ENCODE assay signal across 3 cellular contexts in genomic region chr20:33343521-33343920, GRCh38.
TF ChIP-seq lines count a peak whose summit lies in the region.

No MANE protein-coding gene starts in this region.

TF ChIP-seq in HepG2, 621 proteins besides CTCF, POLR2A, EP300 and RAD21:
- TF ChIP-seq ZMYM3 (CRISPR knock-in tag; IDR thresholded peaks at IDR 0.05) (peak; percentile 54; the same call in 1 of the 2 replicates), ZFP36 (IDR thresholded peaks at IDR 0.05; ENCODE audit: borderline replicate concordance, low read depth, low read length, partially characterized antibody) (peak; percentile 84), KDM1A (CRISPR knock-in tag; IDR thresholded peaks at IDR 0.05) (0 out of 2 replicates have a peak, but pooled peaks have one; percentile 15), ZNF609 (CRISPR knock-in tag; IDR thresholded peaks at IDR 0.05; ENCODE audit: borderline replicate concordance) (no peak), SMARCE1 (IDR thresholded peaks at IDR 0.05; ENCODE audit: borderline replicate concordance) (no peak)

TF ChIP-seq in GM12878, 131 proteins besides CTCF, POLR2A, EP300 and RAD21:
- TF ChIP-seq TARDBP (IDR thresholded peaks at IDR 0.05; ENCODE audit: borderline replicate concordance) (no peak), EZH2 (IDR thresholded peaks at IDR 0.05; ENCODE audit: borderline replicate concordance, control insufficient read depth, low read depth, low read length) (no peak), ZNF207 (IDR thresholded peaks at IDR 0.05; ENCODE audit: borderline replicate concordance) (no peak), RUNX3 (IDR thresholded peaks at IDR 0.05; ENCODE audit: low read length) (no peak), CBX3 (IDR thresholded peaks at IDR 0.05; ENCODE audit: borderline replicate concordance, low read depth) (no peak), SUZ12 (IDR thresholded peaks at IDR 0.05; ENCODE audit: unreplicated experiment) (no peak), ZNF687 (IDR thresholded peaks at IDR 0.05) (no peak), TCF7 (IDR thresholded peaks at IDR 0.05; ENCODE audit: borderline replicate concordance) (no peak), BMI1 (IDR thresholded peaks at IDR 0.05; ENCODE audit: borderline replicate concordance) (no peak), CHD2 (IDR thresholded peaks at IDR 0.05; ENCODE audit: borderline replicate concordance, low read depth, low read length) (no peak), SMAD1 (IDR thresholded peaks at IDR 0.05; ENCODE audit: low read depth, partially characterized antibody) (no peak), FOXM1 (IDR thresholded peaks at IDR 0.05; ENCODE audit: low read depth, low read length) (no peak), KLF5 (IDR thresholded peaks at IDR 0.05; ENCODE audit: partially characterized antibody) (no peak), SIX5 (IDR thresholded peaks at IDR 0.05; ENCODE audit: low read depth, low read length, severe bottlenecking) (no peak), CBFB (IDR thresholded peaks at IDR 0.05; ENCODE audit: low read depth) (no peak), SPI1 (IDR thresholded peaks at IDR 0.05; ENCODE audit: borderline replicate concordance, insufficient read depth, low read depth, low read length) (no peak), YBX1 (IDR thresholded peaks at IDR 0.05) (no peak)
- TF ChIP-seq, protein P1, sequence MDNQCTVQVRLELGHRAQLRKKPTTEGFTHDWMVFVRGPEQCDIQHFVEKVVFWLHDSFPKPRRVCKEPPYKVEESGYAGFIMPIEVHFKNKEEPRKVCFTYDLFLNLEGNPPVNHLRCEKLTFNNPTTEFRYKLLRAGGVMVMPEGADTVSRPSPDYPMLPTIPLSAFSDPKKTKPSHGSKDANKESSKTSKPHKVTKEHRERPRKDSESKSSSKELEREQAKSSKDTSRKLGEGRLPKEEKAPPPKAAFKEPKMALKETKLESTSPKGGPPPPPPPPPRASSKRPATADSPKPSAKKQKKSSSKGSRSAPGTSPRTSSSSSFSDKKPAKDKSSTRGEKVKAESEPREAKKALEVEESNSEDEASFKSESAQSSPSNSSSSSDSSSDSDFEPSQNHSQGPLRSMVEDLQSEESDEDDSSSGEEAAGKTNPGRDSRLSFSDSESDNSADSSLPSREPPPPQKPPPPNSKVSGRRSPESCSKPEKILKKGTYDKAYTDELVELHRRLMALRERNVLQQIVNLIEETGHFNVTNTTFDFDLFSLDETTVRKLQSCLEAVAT (IDR thresholded peaks at IDR 0.05), result no peak

TF ChIP-seq in SK-N-SH treated with all-trans-retinoic acid at 6 μM for 48 hours, 23 proteins besides CTCF, POLR2A, EP300 and RAD21:
- TF ChIP-seq, protein P2, sequence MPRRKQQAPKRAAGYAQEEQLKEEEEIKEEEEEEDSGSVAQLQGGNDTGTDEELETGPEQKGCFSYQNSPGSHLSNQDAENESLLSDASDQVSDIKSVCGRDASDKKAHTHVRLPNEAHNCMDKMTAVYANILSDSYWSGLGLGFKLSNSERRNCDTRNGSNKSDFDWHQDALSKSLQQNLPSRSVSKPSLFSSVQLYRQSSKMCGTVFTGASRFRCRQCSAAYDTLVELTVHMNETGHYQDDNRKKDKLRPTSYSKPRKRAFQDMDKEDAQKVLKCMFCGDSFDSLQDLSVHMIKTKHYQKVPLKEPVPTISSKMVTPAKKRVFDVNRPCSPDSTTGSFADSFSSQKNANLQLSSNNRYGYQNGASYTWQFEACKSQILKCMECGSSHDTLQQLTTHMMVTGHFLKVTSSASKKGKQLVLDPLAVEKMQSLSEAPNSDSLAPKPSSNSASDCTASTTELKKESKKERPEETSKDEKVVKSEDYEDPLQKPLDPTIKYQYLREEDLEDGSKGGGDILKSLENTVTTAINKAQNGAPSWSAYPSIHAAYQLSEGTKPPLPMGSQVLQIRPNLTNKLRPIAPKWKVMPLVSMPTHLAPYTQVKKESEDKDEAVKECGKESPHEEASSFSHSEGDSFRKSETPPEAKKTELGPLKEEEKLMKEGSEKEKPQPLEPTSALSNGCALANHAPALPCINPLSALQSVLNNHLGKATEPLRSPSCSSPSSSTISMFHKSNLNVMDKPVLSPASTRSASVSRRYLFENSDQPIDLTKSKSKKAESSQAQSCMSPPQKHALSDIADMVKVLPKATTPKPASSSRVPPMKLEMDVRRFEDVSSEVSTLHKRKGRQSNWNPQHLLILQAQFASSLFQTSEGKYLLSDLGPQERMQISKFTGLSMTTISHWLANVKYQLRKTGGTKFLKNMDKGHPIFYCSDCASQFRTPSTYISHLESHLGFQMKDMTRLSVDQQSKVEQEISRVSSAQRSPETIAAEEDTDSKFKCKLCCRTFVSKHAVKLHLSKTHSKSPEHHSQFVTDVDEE (CRISPR knock-in tag; IDR thresholded peaks at IDR 0.05), result no peak
- TF ChIP-seq CREB5 (CRISPR knock-in tag; IDR thresholded peaks at IDR 0.05; ENCODE audit: low read depth) (no peak), ISL1 (CRISPR knock-in tag; IDR thresholded peaks at IDR 0.05) (no peak), OSR1 (CRISPR knock-in tag; IDR thresholded peaks at IDR 0.05) (no peak), BACH2 (CRISPR knock-in tag; IDR thresholded peaks at IDR 0.05; ENCODE audit: borderline replicate concordance) (no peak)
